ENCODE assay signal across 14 cellular contexts in the genomic region with DNA sequence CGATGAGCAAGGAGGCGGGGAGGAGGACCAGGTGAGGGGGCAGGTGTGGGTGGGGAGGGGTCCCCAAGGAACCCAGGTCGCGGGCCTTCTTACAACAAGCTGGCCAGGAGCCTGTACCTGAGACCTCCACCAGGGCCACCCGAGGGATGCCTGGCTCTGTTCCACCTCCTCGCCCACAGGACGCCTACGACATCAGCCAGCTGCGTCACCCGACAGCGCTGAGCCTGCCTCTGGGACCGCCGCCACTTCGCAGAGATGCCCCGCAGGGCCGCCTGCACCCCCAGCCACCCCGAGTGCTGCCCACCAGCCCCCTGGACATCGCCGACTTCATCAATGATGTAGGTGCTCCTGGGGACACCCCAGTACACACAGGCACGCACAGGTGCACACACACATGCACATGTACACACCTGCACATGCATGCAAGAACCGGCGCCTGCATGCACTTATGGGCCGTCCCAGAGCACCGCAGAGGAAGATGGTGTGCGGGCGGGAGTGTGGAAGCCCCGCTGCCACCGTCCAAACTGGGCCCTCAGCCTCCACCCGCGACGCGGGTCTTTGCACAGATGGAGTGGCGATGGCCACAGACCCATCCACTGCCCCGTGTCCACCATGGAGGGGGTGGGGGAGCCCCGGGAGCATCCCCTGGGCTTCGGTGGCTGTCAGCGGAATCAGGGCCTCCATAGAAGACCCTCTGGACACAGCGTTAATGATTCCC. TPM values are rescaled to one million over a fixed set of nuclear protein-coding genes. Genes with fewer than 3 reads are reported as not detected.
DNase-seq lines count a peak whose midpoint lies in the region; ATAC-seq and TF ChIP-seq lines count a peak whose summit lies in the region.
"Had no signal": no experiment of that assay in that cellular context is flagged by ENCODE, and none has a peak within 500 bp of the region (broad histone marks: within the 10 kb centered on the region; RNA-seq: fewer than 3 reads in every experiment).

No MANE protein-coding gene starts in this region.

- H3K9me3 ChIP-seq in heart left ventricle: no peaks in the 10 kb centered on the region
- H3K9me3 ChIP-seq in left ventricle myocardium inferior (replicated peaks): no peaks in the 10 kb centered on the region
- no peaks in the 10 kb centered on the region for H3K9me3 ChIP-seq in iPS-18c (ENCODE audit: control insufficient read depth, insufficient read depth, low read length)
- no peaks in the 10 kb centered on the region for H3K9me3 ChIP-seq in upper lobe of right lung

- H3K4me1 ChIP-seq in heart left ventricle (peaks cover 0 to 13% (median 7%) of the 10 kb centered on the region in 12 donors), left ventricle myocardium inferior (peaks cover 11% of the 10 kb centered on the region), upper lobe of right lung (no peaks in the 10 kb centered on the region)

- no peak for TF ChIP-seq POLR2A in heart left ventricle (IDR thresholded peaks at IDR 0.05)
- no peak for TF ChIP-seq POLR2A in NB4 (IDR thresholded peaks at IDR 0.05; ENCODE audit: extremely low read depth, insufficient read length)

- 65 to 72% (median 69%) methylated on average over 34 to 38 of the region's 38 CpGs for WGBS in heart left ventricle, 4 donors

- no peak overlapping the region for H3K27ac ChIP-seq in heart left ventricle
- H3K27ac ChIP-seq in left ventricle myocardium inferior (replicated peaks): no peak overlapping the region
- no peak overlapping the region for H3K27ac ChIP-seq in upper lobe of right lung

- intact Hi-C loops in heart left ventricle (cut with DNase I): loop anchor here in 1 of 10 donors (10.0 kb wide), 1 partner anchor 379 kb away; a partner anchor contains a TSS
- intact Hi-C loops in left ventricle myocardium inferior (cut with micrococcal nuclease): no loop called here
- intact Hi-C loops in upper lobe of right lung (cut with DNase I): no loop called here

- ATAC-seq in heart left ventricle (no peak), upper lobe of right lung (no peak)

- TF ChIP-seq CTCF in heart left ventricle (IDR thresholded peaks at IDR 0.05) (no peak), left ventricle myocardium inferior (IDR thresholded peaks at IDR 0.05; ENCODE audit: borderline replicate concordance) (no peak), NB4 (IDR thresholded peaks at IDR 0.05; ENCODE audit: low read depth, low read length) (no peak), upper lobe of right lung (IDR thresholded peaks at IDR 0.05) (no peak)

- H3K36me3 ChIP-seq in heart left ventricle (no peaks in the 10 kb centered on the region), left ventricle myocardium inferior (no peaks in the 10 kb centered on the region), upper lobe of right lung (no peaks in the 10 kb centered on the region)

- peak in 3 of 5 donors; percentile 25 to 58 (median 34) for DNase-seq in heart left ventricle
- no peak for DNase-seq in left ventricle myocardium inferior
- DNase-seq in NB4 (ENCODE audit: low read depth): peak; percentile 27
- peak; percentile 76 for DNase-seq in upper lobe of right lung
- DNase-seq in SKM-1 treated with dmso at 0.1 percent for 144 hours (lab: John Stamatoyannopoulos, UW; ENCODE audit: unreplicated experiment): no peak
- DNase-seq in germinal center (ENCODE audit: low spot score): no peak
- DNase-seq in OCI-M2 (lab: John Stamatoyannopoulos, UW; ENCODE audit: unreplicated experiment): no peak
- DNase-seq: activated gamma-delta T cell treated with Interleukin-2 at 50 U/mL for 16 hours, GOT3, NCI-H2107 had no signal

- H3K27me3 ChIP-seq in heart left ventricle: peaks cover 1 to 14% (median 10%) of the 10 kb centered on the region in 9 donors
- peaks cover 36% of the 10 kb centered on the region for H3K27me3 ChIP-seq in left ventricle myocardium inferior (ENCODE audit: low read depth)
- H3K27me3 ChIP-seq in upper lobe of right lung: peaks cover 10% of the 10 kb centered on the region

- peak overlapping the region in 1 of 12 donors; percentile 56 for H3K4me3 ChIP-seq in heart left ventricle
- no peak overlapping the region for H3K4me3 ChIP-seq in left ventricle myocardium inferior
- no peak overlapping the region for H3K4me3 ChIP-seq in NB4 (ENCODE audit: low read depth, low read length)
- H3K4me3 ChIP-seq in iPS-18c (ENCODE audit: insufficient read depth, low read depth, low read length): 0 out of 2 replicates have a peak overlapping the region, but pooled peaks have one; percentile 31
- no peak overlapping the region for H3K4me3 ChIP-seq in upper lobe of right lung

RNA-seq across cellular contexts. Expression of a gene that starts 6.6 kb away (rescaled TPM):
- total RNA-seq in heart left ventricle: not detected
- under 1 TPM in 1 of 2 donors, not detected in 1; 0.07 TPM for polyA plus RNA-seq in heart left ventricle
- not detected for total RNA-seq in left ventricle myocardium inferior
- 136 TPM for total RNA-seq in upper lobe of right lung
- total RNA-seq: skeletal muscle tissue had no signal

RNA-seq across cellular contexts. Expression of a gene that starts 22.2 kb away (rescaled TPM):
- total RNA-seq in heart left ventricle (under 1 TPM in 2 of 9 donors, not detected in 7; 0.16 to 0.32 TPM), left ventricle myocardium inferior (not detected), upper lobe of right lung (0.43 TPM)
- polyA plus RNA-seq in heart left ventricle: under 1 TPM in 1 of 2 donors, not detected in 1; 0.18 TPM
- total RNA-seq: CD4-positive, alpha-beta memory T cell; liver had no signal
- polyA plus RNA-seq: CD4-positive, alpha-beta memory T cell had no signal

RNA-seq across cellular contexts. Expression of a gene that starts 23.8 kb away (rescaled TPM):
- total RNA-seq in heart left ventricle (10 to 100 TPM in 4 of 9 donors, 1 to 10 TPM in 5; 6.9 to 14.6 (median 9.9) TPM), left ventricle myocardium inferior (8.7 TPM), upper lobe of right lung (10.3 TPM)
- polyA plus RNA-seq in heart left ventricle: 1 to 10 TPM; 1.6 to 5.4 TPM

Comparison
In these comparisons a context has a peak if more than half of its experiments do, and no peak if none do; other contexts are left out.
1. DNase-seq: peak in heart left ventricle (3 of 5), NB4 (single experiment) and upper lobe of right lung (single experiment); none in left ventricle myocardium inferior (single experiment), SKM-1 treated with dmso at 0.1 percent for 144 hours (single experiment), germinal center (single experiment) and OCI-M2 (single experiment).
2. RNA of a gene that starts 6.6 kb away (total RNA-seq): 136 TPM in upper lobe of right lung (single experiment); not detected in left ventricle myocardium inferior (single experiment) and not detected in heart left ventricle; every median in the first group is over 100 times any median in the second.